Comparison of ENCODE assay signal across 24 cellular contexts in genomic region chr6:113599444-113599843, GRCh38.
DNase-seq lines count a peak whose midpoint lies in the region; ATAC-seq, FAIRE-seq and TF ChIP-seq lines count a peak whose summit lies in the region.
"Had no signal": no experiment of that assay in that cellular context is flagged by ENCODE, and none has a peak within 500 bp of the region (broad histone marks: within the 10 kb centered on the region; RNA-seq: fewer than 3 reads in every experiment).

No MANE protein-coding gene starts in this region.

- no peaks in the 10 kb centered on the region for H3K36me3 Mint-ChIP-seq in astrocyte (ENCODE audit: low read depth, unreplicated experiment)
- H3K36me3 Mint-ChIP-seq in nephron progenitor cell (ENCODE audit: low read depth) = peaks cover 5% of the 10 kb centered on the region
- H3K36me3 Mint-ChIP-seq: activated CD4-positive, alpha-beta memory T cell treated with anti-CD3 and anti-CD28 coated beads for 36 hours; activated naive CD4-positive, alpha-beta T cell treated with anti-CD3 and anti-CD28 coated beads, Interleukin-2, amount 50 U/mL, for 24 hours had no signal

- no peaks in the 10 kb centered on the region for H3K27me3 ChIP-seq in astrocyte (ENCODE audit: insufficient read depth, low read length)
- no peaks in the 10 kb centered on the region for H3K27me3 ChIP-seq in upper lobe of right lung
- H3K27me3 ChIP-seq: esophagus squamous epithelium, sigmoid colon had no signal

- H4K20me1 ChIP-seq in astrocyte (ENCODE audit: insufficient read depth, low read length) = no peaks in the 10 kb centered on the region

- TF ChIP-seq CTCF in astrocyte (IDR thresholded peaks at IDR 0.05; ENCODE audit: insufficient read depth, low read depth, low read length) (no peak), nephron progenitor cell (IDR thresholded peaks at IDR 0.05) (no peak), upper lobe of right lung (IDR thresholded peaks at IDR 0.05) (no peak)

- H3K4me2 ChIP-seq in astrocyte (ENCODE audit: low read length) = no peak overlapping the region

- H3K36me3 ChIP-seq in astrocyte (ENCODE audit: insufficient read depth, low read length) = no peaks in the 10 kb centered on the region
- no peaks in the 10 kb centered on the region for H3K36me3 ChIP-seq in upper lobe of right lung
- H3K36me3 ChIP-seq: esophagus squamous epithelium, sigmoid colon had no signal

- H3K27ac ChIP-seq in astrocyte (ENCODE audit: low read depth, low read length) (no peak overlapping the region), upper lobe of right lung (no peak overlapping the region)
- H3K27ac ChIP-seq: C4-2B, esophagus squamous epithelium, sigmoid colon, VCaP had no signal

- H3K9ac ChIP-seq in astrocyte (ENCODE audit: low read length) = no peak overlapping the region

- FAIRE-seq in astrocyte (lab: Jason Lieb, UNC) = no peak
- FAIRE-seq: A204.1, GM12878 had no signal

- H3K4me3 ChIP-seq in astrocyte (ENCODE audit: insufficient read depth, low read depth, low read length) (no peak overlapping the region), upper lobe of right lung (no peak overlapping the region)
- H3K4me3 ChIP-seq: esophagus squamous epithelium, GM12878, mucosa of descending colon, sigmoid colon had no signal

- peaks cover 9% of the 10 kb centered on the region for H3K4me1 Mint-ChIP-seq in astrocyte (ENCODE audit: low read depth, unreplicated experiment)
- peaks cover 26% of the 10 kb centered on the region for H3K4me1 Mint-ChIP-seq in nephron progenitor cell
- H3K4me1 Mint-ChIP-seq: activated naive CD4-positive, alpha-beta T cell treated with anti-CD3 and anti-CD28 coated beads, Interleukin-2, amount 50 U/mL, for 24 hours had no signal

- intact Hi-C loops in upper lobe of right lung (cut with DNase I) = no loop called here

- no peaks in the 10 kb centered on the region for H3K27me3 Mint-ChIP-seq in astrocyte (ENCODE audit: low read depth, unreplicated experiment)
- H3K27me3 Mint-ChIP-seq in nephron progenitor cell (ENCODE audit: low read depth, poor library complexity) = no peaks in the 10 kb centered on the region
- H3K27me3 Mint-ChIP-seq: activated CD4-positive, alpha-beta memory T cell treated with anti-CD3 and anti-CD28 coated beads for 36 hours; activated naive CD4-positive, alpha-beta T cell treated with anti-CD3 and anti-CD28 coated beads, Interleukin-2, amount 50 U/mL, for 24 hours had no signal

- H3K4me3 Mint-ChIP-seq in astrocyte (ENCODE audit: unreplicated experiment) (no peak overlapping the region), nephron progenitor cell (no peak overlapping the region)
- H3K4me3 Mint-ChIP-seq: activated CD4-positive, alpha-beta memory T cell treated with anti-CD3 and anti-CD28 coated beads for 36 hours; activated naive CD4-positive, alpha-beta T cell treated with anti-CD3 and anti-CD28 coated beads, Interleukin-2, amount 50 U/mL, for 24 hours; activated T-cell treated with anti-CD3 and anti-CD28 coated beads, Interleukin-2, amount 50 U/mL, for 24 hours had no signal

- no peak for ATAC-seq in upper lobe of right lung
- ATAC-seq: GM12878, mucosa of descending colon had no signal

- H2AFZ ChIP-seq in astrocyte (ENCODE audit: low read depth, low read length) = no peak overlapping the region

- no peaks in the 10 kb centered on the region for H3K9me3 ChIP-seq in astrocyte (ENCODE audit: insufficient read depth, low read depth, low read length)
- no peaks in the 10 kb centered on the region for H3K9me3 ChIP-seq in upper lobe of right lung
- H3K9me3 ChIP-seq: esophagus squamous epithelium, mucosa of descending colon, sigmoid colon had no signal

- DNase-seq in NCI-H1092 treated with DMSO at 0.1 percent for 48 hours (lab: John Stamatoyannopoulos, UW) (peak; percentile 8), NCI-H1092 (lab: John Stamatoyannopoulos, UW) (no peak), NCI-H2029 (lab: John Stamatoyannopoulos, UW) (peak; percentile 14), astrocyte (ENCODE audit: low read depth) (peak; percentile 73), nephron progenitor cell (no peak), upper lobe of right lung (no peak), NAMALWA (ENCODE audit: low spot score) (no peak)
- no peak for DNase-seq in stimulated activated CD4-positive, alpha-beta T cell treated with anti-CD3 and anti-CD28 coated beads, Interleukin-12 subunit alpha, Interleukin-12 subunit beta, amount 100 ng/mL, for 4 hours
- DNase-seq: activated CD4-positive, alpha-beta memory T cell treated with anti-CD3 and anti-CD28 coated beads for 36 hours; activated T-cell treated with anti-CD3 and anti-CD28 coated beads, Interleukin-2, amount 50 U/mL, for 24 hours; esophagus squamous epithelium; hypothalamus; KBM-7; mucosa of descending colon; NCI-H1436 treated with DMSO at 0.1 percent for 48 hours; NCI-H526 treated with DMSO at 0.1 percent for 48 hours; nucleus accumbens; sigmoid colon; stimulated activated CD4-positive, alpha-beta T cell treated with anti-CD3 and anti-CD28 coated beads, Interleukin-4, amount 100 ng/mL, for 24 hours had no signal

- no peaks in the 10 kb centered on the region for H3K9me3 Mint-ChIP-seq in astrocyte (ENCODE audit: unreplicated experiment)
- peaks cover 9% of the 10 kb centered on the region for H3K9me3 Mint-ChIP-seq in nephron progenitor cell
- H3K9me3 Mint-ChIP-seq: activated naive CD4-positive, alpha-beta T cell treated with anti-CD3 and anti-CD28 coated beads, Interleukin-2, amount 50 U/mL, for 24 hours had no signal

- no peak overlapping the region for H3K27ac Mint-ChIP-seq in astrocyte (ENCODE audit: unreplicated experiment)
- peak overlapping the region; percentile 91 for H3K27ac Mint-ChIP-seq in nephron progenitor cell
- H3K27ac Mint-ChIP-seq: activated CD4-positive, alpha-beta memory T cell treated with anti-CD3 and anti-CD28 coated beads for 36 hours; activated naive CD4-positive, alpha-beta T cell treated with anti-CD3 and anti-CD28 coated beads, Interleukin-2, amount 50 U/mL, for 24 hours; activated T-cell treated with anti-CD3 and anti-CD28 coated beads, Interleukin-2, amount 50 U/mL, for 24 hours had no signal

- H3K4me1 ChIP-seq in astrocyte (ENCODE audit: insufficient read depth, low read length) (peaks cover 8% of the 10 kb centered on the region), upper lobe of right lung (peaks cover 5% of the 10 kb centered on the region)

- no peaks in the 10 kb centered on the region for H3K79me2 ChIP-seq in astrocyte (ENCODE audit: insufficient read depth, low read length)

Comparison
In these comparisons a context has a peak if more than half of its experiments do, and no peak if none do; other contexts are left out.
1. DNase-seq: peak in NCI-H1092 treated with DMSO at 0.1 percent for 48 hours (single experiment), NCI-H2029 (single experiment) and astrocyte (single experiment); none in NCI-H1092 (single experiment), nephron progenitor cell (single experiment), upper lobe of right lung (single experiment), NAMALWA (single experiment) and stimulated activated CD4-positive, alpha-beta T cell treated with anti-CD3 and anti-CD28 coated beads, Interleukin-12 subunit alpha, Interleukin-12 subunit beta, amount 100 ng/mL, for 4 hours (single experiment).